8 cellular contexts compared by ENCODE assay signal in genomic region chr1:66300986-66301451, GRCh38.
DNase-seq lines count a peak whose midpoint lies in the region; ATAC-seq and TF ChIP-seq lines count a peak whose summit lies in the region.

No MANE protein-coding gene starts in this region.

- H3K27me3 Mint-ChIP-seq in naive thymus-derived CD4-positive, alpha-beta T cell: peaks cover 0 to 3% (median 0%) of the 10 kb centered on the region in 5 donors

- H3K9me3 ChIP-seq in OCI-LY7 (ENCODE audit: low read length): no peaks in the 10 kb centered on the region
- H3K9me3 ChIP-seq in naive thymus-derived CD4-positive, alpha-beta T cell (ENCODE audit: control insufficient read depth in 2 of 3, low read length in 3 of 3): no peaks in the 10 kb centered on the region

- H3K4me2 ChIP-seq in OCI-LY7 (ENCODE audit: low read length): peak overlapping the region; percentile 39

- BruUV-seq in OCI-LY7 (replicated peaks; lab: Mats Ljungman, UMichigan): no TSS peak

- peaks cover 12 to 46% (median 30%) of the 10 kb centered on the region in 7 donors for H3K4me1 Mint-ChIP-seq in naive thymus-derived CD4-positive, alpha-beta T cell

- peaks cover 0 to 6% (median 0%) of the 10 kb centered on the region in 5 donors for H3K36me3 Mint-ChIP-seq in naive thymus-derived CD4-positive, alpha-beta T cell

- H2AFZ ChIP-seq in OCI-LY7 (ENCODE audit: low read length): peak overlapping the region; percentile 8; the same call in 1 of the 2 replicates

- H3K27ac Mint-ChIP-seq in naive thymus-derived CD4-positive, alpha-beta T cell: peak overlapping the region; percentile 82 to 98 (median 91)

- CTCF ChIA-PET in OCI-LY7 (lab: Charles Lee; ENCODE audit: unreplicated experiment): no interaction called here
- CTCF ChIA-PET in naive thymus-derived CD4-positive, alpha-beta T cell (lab: Charles Lee): interaction anchor here (1.0 to 2.9 kb wide), 3 partner anchors 18 to 144 kb away, joined by 3 to 8 read pairs (median 6); no protein-coding TSS in a partner anchor

- no peak overlapping the region for H3K4me3 ChIP-seq in OCI-LY7 (ENCODE audit: low read depth, low read length, poor library complexity, severe bottlenecking)
- peak overlapping the region; percentile 12 for H3K4me3 ChIP-seq in naive thymus-derived CD4-positive, alpha-beta T cell (ENCODE audit: low read length)

- no peaks in the 10 kb centered on the region for H4K20me1 ChIP-seq in OCI-LY7 (ENCODE audit: insufficient read depth, low read length)

- no peaks in the 10 kb centered on the region for H3K9me3 Mint-ChIP-seq in naive thymus-derived CD4-positive, alpha-beta T cell

- POLR2A ChIA-PET in OCI-LY7 (lab: Charles Lee): interaction anchor here (1.2 to 2.5 kb wide), 5 partner anchors 8 to 168 kb away, joined by 3 to 20 read pairs (median 3); no protein-coding TSS in a partner anchor
- POLR2A ChIA-PET in naive thymus-derived CD4-positive, alpha-beta T cell (lab: Charles Lee): interaction anchor here (0.6 to 6.4 kb wide), 15 partner anchors 11 to 62 kb away, joined by 3 to 32 read pairs (median 4); no protein-coding TSS in a partner anchor

- peaks cover 6% of the 10 kb centered on the region for H3K4me1 ChIP-seq in OCI-LY7 (ENCODE audit: insufficient read depth, low read length, poor library complexity, severe bottlenecking)
- H3K4me1 ChIP-seq in naive thymus-derived CD4-positive, alpha-beta T cell (ENCODE audit: control insufficient read depth in 2 of 2, insufficient read depth in 2 of 2, low read length in 2 of 2): peaks cover 24 to 29% of the 10 kb centered on the region in 2 donors

- no peak for TF ChIP-seq CTCF in OCI-LY7 (conservative IDR thresholded peaks at IDR 0.05; ENCODE audit: low read length)

- peak overlapping the region; percentile 68 to 92 (median 85) for H3K4me3 Mint-ChIP-seq in naive thymus-derived CD4-positive, alpha-beta T cell

- H3K36me3 ChIP-seq in OCI-LY7 (ENCODE audit: insufficient read depth, low read length): no peaks in the 10 kb centered on the region
- H3K36me3 ChIP-seq in naive thymus-derived CD4-positive, alpha-beta T cell (ENCODE audit: control insufficient read depth in 2 of 3, insufficient read depth in 3 of 3, low read length in 3 of 3): no peaks in the 10 kb centered on the region

- intact Hi-C loops in OCI-LY7 (cut with micrococcal nuclease; ENCODE audit: unreplicated experiment): no loop called here
- intact Hi-C loops in naive thymus-derived CD4-positive, alpha-beta T cell (cut with micrococcal nuclease): loop anchor here (1.0 to 2.0 kb wide), 8 partner anchors 10 to 144 kb away; no protein-coding TSS in a partner anchor

- no peak overlapping the region for H3K27ac ChIP-seq in OCI-LY7 (ENCODE audit: low read depth, low read length, poor library complexity, severe bottlenecking)
- peak overlapping the region; percentile 2 for H3K27ac ChIP-seq in caudate nucleus (ENCODE audit: low read depth, low read length)
- peak overlapping the region; percentile 5 for H3K27ac ChIP-seq in naive thymus-derived CD4-positive, alpha-beta T cell (ENCODE audit: low read depth, low read length)

- DNase-seq in NOMO-1 treated with DMSO at 0.1 percent for 48 hours (lab: John Stamatoyannopoulos, UW; ENCODE audit: unreplicated experiment): peak; percentile 6
- no peak for DNase-seq in NOMO-1 treated with dmso at 0.1 percent for 144 hours (lab: John Stamatoyannopoulos, UW; ENCODE audit: unreplicated experiment)
- DNase-seq in OCI-LY7 (ENCODE audit: low spot score): no peak
- DNase-seq in caudate nucleus (lab: John Stamatoyannopoulos, UW): no peak
- DNase-seq in naive thymus-derived CD4-positive, alpha-beta T cell: peak in 7 of 9 donors; percentile 32 to 62 (median 45)
- DNase-seq in NCI-H446 (lab: John Stamatoyannopoulos, UW): no peak
- DNase-seq in DMS 273 treated with DMSO at 0.1 percent for 48 hours (lab: John Stamatoyannopoulos, UW): no peak

- ATAC-seq in HG02798 (IDR thresholded peaks at IDR 0.05; ENCODE audit: poor library complexity, unreplicated experiment): peak; percentile 77
- ATAC-seq in naive thymus-derived CD4-positive, alpha-beta T cell: peak; percentile 80

- no peaks in the 10 kb centered on the region for H3K27me3 ChIP-seq in naive thymus-derived CD4-positive, alpha-beta T cell (ENCODE audit: control insufficient read depth in 2 of 2, insufficient read depth in 2 of 2, low read length in 2 of 2)

- H3K79me2 ChIP-seq in OCI-LY7 (ENCODE audit: insufficient read depth, low read depth, low read length): no peaks in the 10 kb centered on the region

- H3K9me2 ChIP-seq in OCI-LY7 (ENCODE audit: insufficient read depth, low read length): no peaks in the 10 kb centered on the region

Comparison
In these comparisons a context has a peak if more than half of its experiments do, and no peak if none do; other contexts are left out.
1. DNase-seq: peak in NOMO-1 treated with DMSO at 0.1 percent for 48 hours (single experiment) and naive thymus-derived CD4-positive, alpha-beta T cell (7 of 9); none in NOMO-1 treated with dmso at 0.1 percent for 144 hours (single experiment), OCI-LY7 (single experiment), caudate nucleus (0 of 61), NCI-H446 (0 of 2) and DMS 273 treated with DMSO at 0.1 percent for 48 hours (single experiment).